21 cellular contexts compared by ENCODE assay signal in genomic region chr13:107295391-107296157, GRCh38.
"Had no signal": no experiment of that assay in that cellular context is flagged by ENCODE, and none has a peak within 500 bp of the region (broad histone marks: within the 10 kb centered on the region; RNA-seq: fewer than 3 reads in every experiment).

No MANE protein-coding gene starts in this region.

- H3K36me3 Mint-ChIP-seq: immature natural killer cell; memory B cell; natural killer cell; stimulated activated naive B cell treated with anti-CD40 and anti-IgM and Interleukin-4, amounts not matched to agents 10 μg/mL and 1 μg/mL and 100 μg/mL, for 72 hours had no signal

- H3K4me3 ChIP-seq: dorsolateral prefrontal cortex, lung, pancreas, right lobe of liver, suprapubic skin, transverse colon, upper lobe of right lung, vagina had no signal

- DNase-seq: cortex of kidney; dorsolateral prefrontal cortex; effector CD4-positive, alpha-beta T cell; hypothalamus; immature natural killer cell; natural killer cell; occipital lobe; pancreas; right lobe of liver; small intestine; stimulated activated CD4-positive, alpha-beta T cell treated with anti-CD3 and anti-CD28 coated beads, Interleukin-15, amount 100 ng/mL, for 24 hours; stimulated activated CD4-positive, alpha-beta T cell treated with anti-CD3 and anti-CD28 coated beads, Interleukin-2, amount 100 ng/mL, for 48 hours; stimulated activated naive B cell treated with anti-CD40 and anti-IgM and Interleukin-4, amounts not matched to agents 10 μg/mL and 1 μg/mL and 100 μg/mL, for 72 hours; stimulated activated naive CD8-positive, alpha-beta T cell treated with anti-CD3 and anti-CD28 coated beads, Interleukin-15, amount 100 ng/mL, for 72 hours; transverse colon; upper lobe of right lung had no signal

- H3K4me1 Mint-ChIP-seq: immature natural killer cell; memory B cell; natural killer cell; stimulated activated naive B cell treated with anti-CD40 and anti-IgM and Interleukin-4, amounts not matched to agents 10 μg/mL and 1 μg/mL and 100 μg/mL, for 72 hours; stimulated activated naive CD8-positive, alpha-beta T cell treated with anti-CD3 and anti-CD28 coated beads, Interleukin-15, amount 100 ng/mL, for 72 hours had no signal

- H3K4me3 Mint-ChIP-seq: immature natural killer cell; memory B cell; natural killer cell; stimulated activated naive B cell treated with anti-CD40 and anti-IgM and Interleukin-4, amounts not matched to agents 10 μg/mL and 1 μg/mL and 100 μg/mL, for 72 hours; stimulated activated naive CD8-positive, alpha-beta T cell treated with anti-CD3 and anti-CD28 coated beads, Interleukin-15, amount 100 ng/mL, for 72 hours had no signal

- H3K9me3 ChIP-seq: pancreas, right lobe of liver, suprapubic skin, transverse colon, upper lobe of right lung, vagina had no signal

- ATAC-seq: left lobe of liver; natural killer cell; pancreas; right lobe of liver; stimulated activated naive B cell treated with anti-CD40 and anti-IgM and Interleukin-4, amounts not matched to agents 10 μg/mL and 1 μg/mL and 100 μg/mL, for 72 hours; stimulated activated naive CD8-positive, alpha-beta T cell treated with anti-CD3 and anti-CD28 coated beads, Interleukin-15, amount 100 ng/mL, for 72 hours; upper lobe of right lung had no signal

- H3K36me3 ChIP-seq: pancreas, right lobe of liver, suprapubic skin, transverse colon, upper lobe of right lung, vagina had no signal

- H3K4me1 ChIP-seq: pancreas, right lobe of liver, suprapubic skin, transverse colon, upper lobe of right lung, vagina had no signal

- H3K27me3 ChIP-seq: dorsolateral prefrontal cortex, pancreas, right lobe of liver, suprapubic skin, transverse colon, upper lobe of right lung, vagina had no signal

- H3K27ac Mint-ChIP-seq: immature natural killer cell; memory B cell; natural killer cell; stimulated activated naive B cell treated with anti-CD40 and anti-IgM and Interleukin-4, amounts not matched to agents 10 μg/mL and 1 μg/mL and 100 μg/mL, for 72 hours; stimulated activated naive CD8-positive, alpha-beta T cell treated with anti-CD3 and anti-CD28 coated beads, Interleukin-15, amount 100 ng/mL, for 72 hours had no signal

- H3K27ac ChIP-seq: dorsolateral prefrontal cortex, pancreas, right lobe of liver, suprapubic skin, transverse colon, upper lobe of right lung, vagina had no signal

- H3K27me3 Mint-ChIP-seq: memory B cell; stimulated activated naive B cell treated with anti-CD40 and anti-IgM and Interleukin-4, amounts not matched to agents 10 μg/mL and 1 μg/mL and 100 μg/mL, for 72 hours; stimulated activated naive CD8-positive, alpha-beta T cell treated with anti-CD3 and anti-CD28 coated beads, Interleukin-15, amount 100 ng/mL, for 72 hours had no signal
